Comparison of ENCODE assay signal across 8 cellular contexts in genomic region chr3:141797167-141797773, GRCh38. TPM values are rescaled to one million over a fixed set of nuclear protein-coding genes. Genes with fewer than 3 reads are reported as not detected.
DNase-seq lines count a peak whose midpoint lies in the region; ATAC-seq lines count a peak whose summit lies in the region.

No MANE protein-coding gene starts in this region.

- DNase-seq in EH (ENCODE audit: low read depth) (peak; percentile 26), mucosa of gallbladder (ENCODE audit: low spot score) (peak; percentile 39), substantia nigra (lab: John Stamatoyannopoulos, UW) (peak in 12 of 49 donors; percentile 2 to 40 (median 17)), MG63 (no peak)
- peak; percentile 12 to 38 (median 18) for DNase-seq in activated CD8-positive, alpha-beta memory T cell treated with anti-CD3 and anti-CD28 coated beads for 48 hours (ENCODE audit: low read depth in 2 of 3, low spot score in 2 of 3)

- H3K4me1 ChIP-seq in esophagus (ENCODE audit: control insufficient read depth in 2 of 2, insufficient read depth in 2 of 2, low read length in 1 of 2): peaks cover 0 to 26% of the 10 kb centered on the region in 2 donors

- 4 to 12% methylated on average over 41 of the region's 41 CpGs for WGBS in esophagus, 2 donors

- H3K27me3 ChIP-seq in esophagus (ENCODE audit: control insufficient read depth in 1 of 2, insufficient read depth in 2 of 2, low read length in 2 of 2) (no peaks in the 10 kb centered on the region), MG63 (no peaks in the 10 kb centered on the region)

- H3K36me3 ChIP-seq in esophagus (ENCODE audit: control insufficient read depth in 2 of 2, insufficient read depth in 2 of 2, low read length in 1 of 2): no peaks in the 10 kb centered on the region
- H3K36me3 ChIP-seq in MG63: no peaks in the 10 kb centered on the region

- peak; percentile 23 for ATAC-seq in HG03108 (IDR thresholded peaks at IDR 0.05; ENCODE audit: unreplicated experiment)
- ATAC-seq in GM19395 (IDR thresholded peaks at IDR 0.05; ENCODE audit: unreplicated experiment): no peak

- H3K4me3 ChIP-seq in esophagus (ENCODE audit: low read depth in 1 of 2, low read length in 2 of 2): peak overlapping the region; percentile 38 to 48
- no peak overlapping the region for H3K4me3 ChIP-seq in MG63

- H3K9me3 ChIP-seq in esophagus (ENCODE audit: control insufficient read depth in 2 of 2, insufficient read depth in 1 of 2, low read depth in 1 of 2, low read length in 1 of 2): peaks cover 0 to 3% of the 10 kb centered on the region in 2 donors
- H3K9me3 ChIP-seq in MG63: no peaks in the 10 kb centered on the region

- H3K27ac ChIP-seq in esophagus (ENCODE audit: low read depth in 2 of 2, low read length in 1 of 2) (peak overlapping the region; percentile 86 to 91), substantia nigra (ENCODE audit: low read depth, low read length, poor library complexity, severe bottlenecking) (peak overlapping the region; percentile 48)

RNA-seq across cellular contexts. Expression of gene GRK7, which starts 34.1 kb away (rescaled TPM):
- polyA plus RNA-seq in esophagus: under 1 TPM in 1 of 2 donors, not detected in 1; 0.01 TPM
- total RNA-seq in mucosa of gallbladder: not detected
- not detected in 2 replicates for total RNA-seq in MG63 (2014; rRNA removed; shearing (Covaris generic); ENCODE audit: low replicate concordance)

RNA-seq across cellular contexts. Expression of gene RNF7, which starts 59.2 kb away (rescaled TPM):
- 100 to 1,000 TPM in 1 of 2 donors, 10 to 100 TPM in 1; 97.7 to 181 TPM for polyA plus RNA-seq in esophagus
- total RNA-seq in mucosa of gallbladder: 88.2 TPM
- 92.2 and 127 TPM in 2 replicates for total RNA-seq in MG63 (2014; rRNA removed; shearing (Covaris generic); ENCODE audit: low replicate concordance)
